ENCODE assay signal across 27 cellular contexts in the genomic region with DNA sequence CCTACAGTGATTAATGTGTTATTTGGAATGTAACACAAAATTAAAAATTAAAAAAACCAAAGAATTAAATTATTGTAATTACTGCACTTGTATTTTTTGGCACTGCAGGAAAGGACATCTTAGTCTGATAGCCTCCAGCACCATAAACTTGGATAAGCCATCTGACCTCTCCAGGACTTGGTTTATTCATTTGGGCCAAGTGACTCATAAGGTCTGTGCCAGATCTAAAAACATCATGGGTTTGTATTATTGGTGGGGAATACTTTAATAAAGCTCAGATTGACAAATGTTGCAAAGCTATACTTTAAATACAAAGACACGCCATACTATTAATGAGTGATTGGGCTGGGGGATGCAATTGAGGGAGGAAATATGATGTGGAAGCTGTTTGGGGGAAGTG.
"Had no signal": no experiment of that assay in that cellular context is flagged by ENCODE, and none has a peak within 500 bp of the region (broad histone marks: within the 10 kb centered on the region; RNA-seq: fewer than 3 reads in every experiment).

No MANE protein-coding gene starts in this region.

- H3K9me3 ChIP-seq: esophagus muscularis mucosa, heart right ventricle, left lung, mucosa of descending colon, neutrophil, pancreas, right lobe of liver, suprapubic skin, transverse colon, upper lobe of right lung, uterus had no signal

- H3K4me1 ChIP-seq: esophagus muscularis mucosa, left lung, pancreas, suprapubic skin, transverse colon, upper lobe of right lung, uterus had no signal

- H3K27me3 ChIP-seq: esophagus muscularis mucosa, heart right ventricle, left lung, neutrophil, right lobe of liver, suprapubic skin, transverse colon, upper lobe of right lung, uterus had no signal

- H3K27ac ChIP-seq: esophagus muscularis mucosa, heart right ventricle, left lung, neutrophil, pancreas, right lobe of liver, suprapubic skin, transverse colon, upper lobe of right lung, uterus had no signal

- DNase-seq: effector CD8-positive, alpha-beta T cell; endodermal cell; foreskin melanocyte; glutamatergic neuron; heart right ventricle; hippocampal formation; left cardiac atrium; left lung; mesenchymal stem cell; mucosa of descending colon; naive B cell; pancreas; right lobe of liver; stimulated activated CD4-positive, alpha-beta T cell treated with anti-CD3 and anti-CD28 coated beads, Interleukin-12 subunit alpha, Interleukin-12 subunit beta, amount 100 ng/mL, for 4 hours; stimulated activated CD4-positive, alpha-beta T cell treated with anti-CD3 and anti-CD28 coated beads, Interleukin-1b, Interleukin-23, amount 100 ng/mL, for 48 hours; stimulated activated CD4-positive, alpha-beta T cell treated with anti-CD3 and anti-CD28 coated beads, Interleukin-4, amount 100 ng/mL, for 1 hour; stimulated activated CD8-positive, alpha-beta memory T cell treated with anti-CD3 and anti-CD28 coated beads, Interleukin-4, amount 100 ng/mL, for 48 hours; stimulated activated naive CD4-positive, alpha-beta T cell; stimulated activated naive CD8-positive, alpha-beta T cell treated with anti-CD3 and anti-CD28 coated beads, Interleukin-15, amount 100 ng/mL, for 72 hours; transverse colon; upper lobe of right lung; uterus had no signal

- H3K4me2 ChIP-seq: smooth muscle cell had no signal

- H3K36me3 ChIP-seq: esophagus muscularis mucosa, heart right ventricle, left lung, neutrophil, pancreas, right lobe of liver, suprapubic skin, transverse colon, upper lobe of right lung, uterus had no signal

- ATAC-seq: heart right ventricle; left cardiac atrium; left lung; mucosa of descending colon; natural killer cell treated with Interleukin-12 subunit alpha and Interleukin-12 subunit beta and Interleukin-15 and Interleukin-18, amount 100 ng/mL, for 72 hours; pancreas; right lobe of liver; stimulated activated naive CD8-positive, alpha-beta T cell treated with anti-CD3 and anti-CD28 coated beads, Interleukin-15, amount 100 ng/mL, for 72 hours; upper lobe of right lung had no signal

- H3K4me3 ChIP-seq: esophagus muscularis mucosa, heart right ventricle, left lung, mucosa of descending colon, pancreas, right lobe of liver, smooth muscle cell, suprapubic skin, transverse colon, upper lobe of right lung, uterus had no signal
